In the genomic region with DNA sequence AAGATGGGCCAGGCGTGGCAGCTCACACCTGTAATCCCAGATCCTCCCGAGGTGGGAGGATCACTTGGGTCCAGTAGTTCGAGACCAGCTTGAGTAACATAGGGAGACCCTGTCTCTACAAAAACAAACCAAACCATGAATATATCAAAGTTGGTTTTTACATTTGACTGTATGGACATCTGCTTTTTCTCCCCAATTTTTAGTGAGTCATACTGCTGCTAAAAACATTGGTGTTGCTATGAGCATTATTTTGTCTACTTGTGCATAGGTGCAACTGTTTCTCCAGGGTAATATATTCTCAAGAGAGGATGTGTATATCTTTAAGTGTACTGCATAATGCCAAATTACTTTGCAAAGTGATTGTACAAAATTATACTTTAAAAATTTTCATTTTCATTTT, we compare ENCODE assay signal across 8 cellular contexts. TPM values are rescaled to one million over a fixed set of nuclear protein-coding genes. Genes with fewer than 3 reads are reported as not detected.
DNase-seq lines count a peak whose midpoint lies in the region; ATAC-seq, FAIRE-seq and TF ChIP-seq lines count a peak whose summit lies in the region.

No MANE protein-coding gene starts in this region.

- H3K4me1 Mint-ChIP-seq in CD4-positive, alpha-beta T cell (ENCODE audit: low read depth) = peaks cover 36% of the 10 kb centered on the region

- H2AFZ ChIP-seq in neuron (ENCODE audit: low read depth, low read length) = no peak overlapping the region

- peaks cover 28% of the 10 kb centered on the region for H3K36me3 Mint-ChIP-seq in CD4-positive, alpha-beta T cell (ENCODE audit: low read depth)

- no peaks in the 10 kb centered on the region for H3K27me3 Mint-ChIP-seq in CD4-positive, alpha-beta T cell

- no peak for DNase-seq in CD4-positive, alpha-beta T cell
- DNase-seq in MG63 (no peak), coronary artery (ENCODE audit: low spot score) (no peak), LoVo (ENCODE audit: low spot score) (no peak), NCI-H345 treated with DMSO at 0.1 percent for 48 hours (lab: John Stamatoyannopoulos, UW; ENCODE audit: unreplicated experiment) (no peak), GF-D8 (lab: John Stamatoyannopoulos, UW) (no peak), HTR-8/SVneo (ENCODE audit: insufficient read length, low spot score) (no peak)

- no peak for FAIRE-seq in HTR-8/SVneo (lab: Jason Lieb, UNC)

- no peak overlapping the region for H3K27ac ChIP-seq in CD4-positive, alpha-beta T cell (ENCODE audit: low read depth, low read length)
- H3K27ac ChIP-seq in coronary artery = no peak overlapping the region

- ATAC-seq in CD4-positive, alpha-beta T cell (ENCODE audit: poor library complexity) = no peak

- intact Hi-C loops in CD4-positive, alpha-beta T cell (cut with DNase I, micrococcal nuclease) = loop anchor here (2.0 to 10.0 kb wide), 7 partner anchors 75 to 1545 kb away; a partner anchor contains a TSS

- H3K36me3 ChIP-seq in MG63 (peaks cover 2% of the 10 kb centered on the region; the same call in 1 of the 2 replicates), neuron (ENCODE audit: insufficient read depth, low read length) (peaks cover 2% of the 10 kb centered on the region)

- H3K27me3 ChIP-seq in CD4-positive, alpha-beta T cell (ENCODE audit: control insufficient read depth, insufficient read depth, low read length) = no peaks in the 10 kb centered on the region
- H3K27me3 ChIP-seq in MG63 = no peaks in the 10 kb centered on the region
- no peaks in the 10 kb centered on the region for H3K27me3 ChIP-seq in neuron (ENCODE audit: insufficient read depth, low read length)

- H3K4me3 Mint-ChIP-seq in CD4-positive, alpha-beta T cell = peak overlapping the region; percentile 72

- no peaks in the 10 kb centered on the region for H3K9me3 Mint-ChIP-seq in CD4-positive, alpha-beta T cell

- CTCF ChIA-PET in CD4-positive, alpha-beta T cell (lab: Charles Lee) = interaction anchor here (1.3 kb wide), 1 partner anchor 76 kb away, joined by 4 read pairs; no protein-coding TSS in a partner anchor

- POLR2A ChIA-PET in CD4-positive, alpha-beta T cell (lab: Charles Lee) = interaction anchor here (1.0 to 4.4 kb wide), 7 partner anchors 11 to 1170 kb away, joined by 5 to 54 read pairs (median 10); a partner anchor contains a TSS

- H3K4me1 ChIP-seq in neuron (ENCODE audit: insufficient read depth, low read length) = peaks cover 6% of the 10 kb centered on the region

- TF ChIP-seq CTCF in CD4-positive, alpha-beta T cell (IDR thresholded peaks at IDR 0.05) = no peak
- no peak for TF ChIP-seq CTCF in coronary artery (IDR thresholded peaks at IDR 0.05)

- H3K4me3 ChIP-seq in MG63 = peak overlapping the region; percentile 76
- H3K4me3 ChIP-seq in coronary artery = peak overlapping the region; percentile 100
- peak overlapping the region; percentile 55 for H3K4me3 ChIP-seq in neuron (ENCODE audit: low read length)

- H3K9me3 ChIP-seq in CD4-positive, alpha-beta T cell (ENCODE audit: control insufficient read depth, low read length) = no peaks in the 10 kb centered on the region
- no peaks in the 10 kb centered on the region for H3K9me3 ChIP-seq in MG63
- H3K9me3 ChIP-seq in neuron (ENCODE audit: low read length) = no peaks in the 10 kb centered on the region

- H3K27ac Mint-ChIP-seq in CD4-positive, alpha-beta T cell = peak overlapping the region; percentile 94

RNA-seq across cellular contexts. Expression of a gene that starts 0.8 kb away (rescaled TPM):
- total RNA-seq in CD4-positive, alpha-beta T cell = 10 to 100 TPM; 64.7 to 67.4 TPM
- 42.3 and 55.4 TPM in 2 replicates for total RNA-seq in MG63 (2014; rRNA removed; shearing (Covaris generic); ENCODE audit: low replicate concordance)
